ENCODE assay signal across 9 cellular contexts in the genomic region with DNA sequence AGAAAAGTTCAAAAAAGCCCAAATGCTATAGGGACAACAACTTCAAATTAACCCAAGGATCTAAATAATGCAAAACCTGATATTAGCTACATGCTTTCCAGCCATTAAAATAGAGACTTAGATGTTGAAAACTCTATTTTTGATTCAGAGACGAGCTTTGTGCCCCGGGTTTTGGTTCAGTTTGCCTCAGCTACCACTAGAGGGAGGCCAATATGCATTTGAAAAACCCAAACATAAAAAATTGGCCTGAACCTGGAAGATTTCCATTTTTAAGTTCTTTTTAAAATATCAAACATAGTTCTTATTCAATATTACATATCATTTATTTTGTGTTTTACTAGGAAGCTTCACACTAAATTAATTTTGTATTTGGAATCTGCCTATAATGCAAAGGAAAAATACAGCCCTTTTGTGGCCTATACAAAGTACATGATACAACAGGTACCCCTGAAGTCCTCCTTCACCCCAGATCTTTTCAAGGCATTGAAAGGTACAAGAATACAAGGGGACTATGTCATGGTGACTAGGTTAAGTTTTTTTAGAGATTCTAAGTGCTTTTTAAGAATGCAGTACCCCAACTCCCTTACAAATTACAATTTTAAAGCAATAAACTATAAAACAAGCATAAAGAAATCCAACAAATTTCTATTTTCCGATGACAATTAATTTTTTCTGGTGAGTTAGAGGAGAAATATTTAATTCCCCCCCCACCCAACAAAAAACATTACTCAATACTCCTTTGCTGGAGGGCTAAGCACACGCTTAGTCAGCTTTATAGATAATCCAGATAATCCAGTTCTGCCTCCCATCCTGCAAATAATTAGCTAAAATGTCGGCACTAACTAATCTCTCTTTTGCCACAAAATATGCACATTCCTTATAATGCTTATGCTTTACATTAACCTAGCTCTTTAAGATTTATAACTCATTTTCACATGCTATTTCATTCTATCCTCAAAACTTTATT.
DNase-seq lines count a peak whose midpoint lies in the region; ATAC-seq, FAIRE-seq and TF ChIP-seq lines count a peak whose summit lies in the region.
"Had no signal": no experiment of that assay in that cellular context is flagged by ENCODE, and none has a peak within 500 bp of the region (broad histone marks: within the 10 kb centered on the region; RNA-seq: fewer than 3 reads in every experiment).

No MANE protein-coding gene starts in this region.

- H3K4me3 ChIP-seq in right lobe of liver, result no peak overlapping the region
- no peak overlapping the region for H3K4me3 ChIP-seq in vagina
- H3K4me3 ChIP-seq: BLaER1 had no signal

- TF ChIP-seq POLR2A in right lobe of liver (IDR thresholded peaks at IDR 0.05), result no peak
- no peak for TF ChIP-seq POLR2A in vagina (IDR thresholded peaks at IDR 0.05)

- H3K27me3 ChIP-seq in right lobe of liver, result peaks cover 0 to 2% of the 10 kb centered on the region in 2 donors
- no peaks in the 10 kb centered on the region for H3K27me3 ChIP-seq in vagina
- H3K27me3 ChIP-seq: BLaER1 had no signal

- peak; percentile 95 for FAIRE-seq in RCC 7860 (lab: Jason Lieb, UNC)

- DNase-seq in DMS153 treated with DMSO at 0.1 percent for 48 hours (lab: John Stamatoyannopoulos, UW; ENCODE audit: unreplicated experiment) (peak; percentile 66), DMS153 (lab: John Stamatoyannopoulos, UW) (no peak), HCEC 1CT (peak; percentile 42), RCC 7860 (ENCODE audit: low spot score) (peak; percentile 72), right lobe of liver (no peak), vagina (ENCODE audit: extremely low spot score in 2 of 2) (no peak)
- DNase-seq in central memory CD4-positive, alpha-beta T cell, result peak; percentile 29
- DNase-seq in activated CD4-positive, CD25-positive, alpha-beta regulatory T cell treated with anti-CD3 and anti-CD28 coated beads, Interleukin-2, amount 50 U/mL, for 72 hours, result no peak

- 16% methylated on average over 5 of the region's 5 CpGs for WGBS in right lobe of liver (ENCODE audit: insufficient coverage, low coverage, low lambda C conversion rate, missing lambda C conversion rate)

- H3K36me3 ChIP-seq in right lobe of liver (no peaks in the 10 kb centered on the region), vagina (no peaks in the 10 kb centered on the region)
- H3K36me3 ChIP-seq: BLaER1 had no signal

- no peaks in the 10 kb centered on the region for H3K4me1 ChIP-seq in right lobe of liver
- peaks cover 17% of the 10 kb centered on the region for H3K4me1 ChIP-seq in vagina

- ATAC-seq in right lobe of liver, result peak; percentile 55 to 71 (median 68)

- intact Hi-C loops in right lobe of liver (cut with DNase I), result loop anchor here in 1 of 2 donors (10.0 kb wide), 1 partner anchor 398 kb away; a partner anchor contains a TSS
- intact Hi-C loops in vagina (cut with DNase I), result loop anchor here (10.0 kb wide), 1 partner anchor 398 kb away; a partner anchor contains a TSS

- H3K27ac ChIP-seq in right lobe of liver (no peak overlapping the region), vagina (peak overlapping the region; percentile 1)
- H3K27ac ChIP-seq: BLaER1 had no signal

- TF ChIP-seq CTCF in right lobe of liver (IDR thresholded peaks at IDR 0.05) (peak; percentile 75 to 89 (median 88)), vagina (IDR thresholded peaks at IDR 0.05) (peak; percentile 63 to 73 (median 67))

- no peaks in the 10 kb centered on the region for H3K9me3 ChIP-seq in right lobe of liver
- H3K9me3 ChIP-seq in vagina, result no peaks in the 10 kb centered on the region
- H3K9me3 ChIP-seq: BLaER1 had no signal

Comparison
In these comparisons a context has a peak if more than half of its experiments do, and no peak if none do; other contexts are left out.
1. DNase-seq: peak in DMS153 treated with DMSO at 0.1 percent for 48 hours (single experiment), HCEC 1CT (single experiment), RCC 7860 (single experiment) and central memory CD4-positive, alpha-beta T cell (single experiment); none in DMS153 (single experiment), right lobe of liver (0 of 3), vagina (0 of 2) and activated CD4-positive, CD25-positive, alpha-beta regulatory T cell treated with anti-CD3 and anti-CD28 coated beads, Interleukin-2, amount 50 U/mL, for 72 hours (single experiment).